8 cellular contexts compared by ENCODE assay signal in genomic region chr17:79123988-79124387, GRCh38.
"Had no signal": no experiment of that assay in that cellular context is flagged by ENCODE, and none has a peak within 500 bp of the region (broad histone marks: within the 10 kb centered on the region; RNA-seq: fewer than 3 reads in every experiment).

No MANE protein-coding gene starts in this region.

- H3K9me3 Mint-ChIP-seq: HFFc6, IgD-negative memory B cell had no signal

- H3K36me3 Mint-ChIP-seq: IgD-negative memory B cell had no signal

- H3K27me3 Mint-ChIP-seq: IgD-negative memory B cell had no signal

- DNase-seq: GM23248, GOT3, H7, HCEC 1CT, HFFc6, KBM-7 had no signal

- H3K4me3 Mint-ChIP-seq: HFFc6, IgD-negative memory B cell had no signal

- H3K27ac ChIP-seq: GM23248, KMS-11 had no signal

- H3K27ac Mint-ChIP-seq: HFFc6, IgD-negative memory B cell had no signal

- H3K9ac ChIP-seq: GM23248, KMS-11 had no signal

- H3K4me2 ChIP-seq: KMS-11 had no signal

- H3K4me3 ChIP-seq: GM23248 had no signal

- H3K4me1 Mint-ChIP-seq: IgD-negative memory B cell had no signal

- H2AFZ ChIP-seq: GM23248 had no signal
